1 cellular context compared by ENCODE assay signal in genomic region chr13:112756511-112756966, GRCh38.
TF ChIP-seq lines count a peak whose summit lies in the region.

No MANE protein-coding gene starts in this region.

TF ChIP-seq in HepG2, 621 proteins besides CTCF, POLR2A, EP300 and RAD21 (continued from another document and continues in another):
- TF ChIP-seq, protein P1, sequence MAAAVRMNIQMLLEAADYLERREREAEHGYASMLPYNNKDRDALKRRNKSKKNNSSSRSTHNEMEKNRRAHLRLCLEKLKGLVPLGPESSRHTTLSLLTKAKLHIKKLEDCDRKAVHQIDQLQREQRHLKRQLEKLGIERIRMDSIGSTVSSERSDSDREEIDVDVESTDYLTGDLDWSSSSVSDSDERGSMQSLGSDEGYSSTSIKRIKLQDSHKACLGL (CRISPR knock-in tag; IDR thresholded peaks at IDR 0.05): 0 out of 2 replicates have a peak, but pooled peaks have one; percentile 34
- TF ChIP-seq ZNF280B (CRISPR knock-in tag; IDR thresholded peaks at IDR 0.05; ENCODE audit: borderline replicate concordance) (no peak), ZNF543 (CRISPR knock-in tag; IDR thresholded peaks at IDR 0.05) (no peak), ZBTB42 (CRISPR knock-in tag; IDR thresholded peaks at IDR 0.05) (no peak), TIGD3 (CRISPR knock-in tag; IDR thresholded peaks at IDR 0.05; ENCODE audit: borderline replicate concordance) (no peak), PHF20 (CRISPR knock-in tag; IDR thresholded peaks at IDR 0.05) (0 out of 2 replicates have a peak, but pooled peaks have one; percentile 29), CREB1 (IDR thresholded peaks at IDR 0.05) (no peak), CREB1 (CRISPR knock-in tag; IDR thresholded peaks at IDR 0.05) (no peak), GATAD2A (CRISPR knock-in tag; IDR thresholded peaks at IDR 0.05) (no peak), ZNF713 (CRISPR knock-in tag; IDR thresholded peaks at IDR 0.05) (no peak), RFXANK (CRISPR knock-in tag; IDR thresholded peaks at IDR 0.05) (no peak), KAT2B (IDR thresholded peaks at IDR 0.05; ENCODE audit: borderline replicate concordance, low read depth, low read length) (no peak), EED (CRISPR knock-in tag; IDR thresholded peaks at IDR 0.05) (no peak), SNAPC2 (CRISPR knock-in tag; IDR thresholded peaks at IDR 0.05) (0 out of 2 replicates have a peak, but pooled peaks have one; percentile 64), ZNF891 (CRISPR knock-in tag; IDR thresholded peaks at IDR 0.05) (no peak), HDAC6 (IDR thresholded peaks at IDR 0.05; ENCODE audit: low read depth, low read length) (no peak), ZFY (CRISPR knock-in tag; IDR thresholded peaks at IDR 0.05) (peak; percentile 70; the same call in 1 of the 2 replicates), NCOR1 (IDR thresholded peaks at IDR 0.05; ENCODE audit: borderline replicate concordance, low read length) (no peak), MED8 (CRISPR knock-in tag; IDR thresholded peaks at IDR 0.05; ENCODE audit: insufficient replicate concordance) (no peak), GZF1 (CRISPR knock-in tag; IDR thresholded peaks at IDR 0.05) (no peak), TGIF2 (CRISPR knock-in tag; IDR thresholded peaks at IDR 0.05) (no peak), RFX5 (IDR thresholded peaks at IDR 0.05; ENCODE audit: low read depth, low read length) (no peak), ZNF367 (CRISPR knock-in tag; IDR thresholded peaks at IDR 0.05; ENCODE audit: borderline replicate concordance) (no peak), PLRG1 (conservative IDR thresholded peaks at IDR 0.05) (no peak), SMYD3 (CRISPR knock-in tag; IDR thresholded peaks at IDR 0.05) (0 out of 2 replicates have a peak, but pooled peaks have one; percentile 48), PITX1 (CRISPR knock-in tag; IDR thresholded peaks at IDR 0.05) (no peak), ATAD3A (CRISPR knock-in tag; IDR thresholded peaks at IDR 0.05) (no peak), ZNF549 (CRISPR knock-in tag; IDR thresholded peaks at IDR 0.05) (no peak), DPF2 (CRISPR knock-in tag; IDR thresholded peaks at IDR 0.05; ENCODE audit: borderline replicate concordance, low read depth) (no peak), NR2F2 (IDR thresholded peaks at IDR 0.05; ENCODE audit: borderline replicate concordance, low read depth) (no peak), ZNF430 (CRISPR knock-in tag; IDR thresholded peaks at IDR 0.05) (0 out of 2 replicates have a peak, but pooled peaks have one; percentile 16), TRIM24 (CRISPR knock-in tag; IDR thresholded peaks at IDR 0.05) (no peak), YEATS2 (CRISPR knock-in tag; IDR thresholded peaks at IDR 0.05; ENCODE audit: borderline replicate concordance) (no peak), ZNF274 (CRISPR knock-in tag; IDR thresholded peaks at IDR 0.05) (no peak), ZFP82 (CRISPR knock-in tag; IDR thresholded peaks at IDR 0.05; ENCODE audit: borderline replicate concordance) (no peak), ZNF766 (CRISPR knock-in tag; IDR thresholded peaks at IDR 0.05; ENCODE audit: borderline replicate concordance) (no peak), SMAD1 (CRISPR knock-in tag; IDR thresholded peaks at IDR 0.05; ENCODE audit: borderline replicate concordance, low read depth) (peak; percentile 26; the same call in 1 of the 2 replicates), NONO (IDR thresholded peaks at IDR 0.05) (no peak), NONO (CRISPR knock-in tag; conservative IDR thresholded peaks at IDR 0.05) (no peak), FOXO1 (CRISPR knock-in tag; IDR thresholded peaks at IDR 0.05) (no peak), PATZ1 (CRISPR knock-in tag; IDR thresholded peaks at IDR 0.05) (no peak), TRIM22 (IDR thresholded peaks at IDR 0.05) (no peak), ZNF10 (CRISPR knock-in tag; IDR thresholded peaks at IDR 0.05; ENCODE audit: borderline replicate concordance, low read depth) (no peak), RAD51 (IDR thresholded peaks at IDR 0.05; ENCODE audit: borderline replicate concordance) (no peak), ESRRA (CRISPR knock-in tag; IDR thresholded peaks at IDR 0.05; ENCODE audit: low read depth) (no peak), ZNF124 (CRISPR knock-in tag; IDR thresholded peaks at IDR 0.05) (no peak), KDM5B (CRISPR knock-in tag; IDR thresholded peaks at IDR 0.05; ENCODE audit: borderline replicate concordance) (peak; percentile 58; the same call in 1 of the 2 replicates), ZFP36L1 (CRISPR knock-in tag; IDR thresholded peaks at IDR 0.05) (no peak)
- TF ChIP-seq, protein P2, sequence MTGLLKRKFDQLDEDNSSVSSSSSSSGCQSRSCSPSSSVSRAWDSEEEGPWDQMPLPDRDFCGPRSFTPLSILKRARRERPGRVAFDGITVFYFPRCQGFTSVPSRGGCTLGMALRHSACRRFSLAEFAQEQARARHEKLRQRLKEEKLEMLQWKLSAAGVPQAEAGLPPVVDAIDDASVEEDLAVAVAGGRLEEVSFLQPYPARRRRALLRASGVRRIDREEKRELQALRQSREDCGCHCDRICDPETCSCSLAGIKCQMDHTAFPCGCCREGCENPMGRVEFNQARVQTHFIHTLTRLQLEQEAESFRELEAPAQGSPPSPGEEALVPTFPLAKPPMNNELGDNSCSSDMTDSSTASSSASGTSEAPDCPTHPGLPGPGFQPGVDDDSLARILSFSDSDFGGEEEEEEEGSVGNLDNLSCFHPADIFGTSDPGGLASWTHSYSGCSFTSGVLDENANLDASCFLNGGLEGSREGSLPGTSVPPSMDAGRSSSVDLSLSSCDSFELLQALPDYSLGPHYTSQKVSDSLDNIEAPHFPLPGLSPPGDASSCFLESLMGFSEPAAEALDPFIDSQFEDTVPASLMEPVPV (CRISPR knock-in tag; IDR thresholded peaks at IDR 0.05): peak; percentile 87; the same call in 1 of the 2 replicates
- TF ChIP-seq, protein P3, sequence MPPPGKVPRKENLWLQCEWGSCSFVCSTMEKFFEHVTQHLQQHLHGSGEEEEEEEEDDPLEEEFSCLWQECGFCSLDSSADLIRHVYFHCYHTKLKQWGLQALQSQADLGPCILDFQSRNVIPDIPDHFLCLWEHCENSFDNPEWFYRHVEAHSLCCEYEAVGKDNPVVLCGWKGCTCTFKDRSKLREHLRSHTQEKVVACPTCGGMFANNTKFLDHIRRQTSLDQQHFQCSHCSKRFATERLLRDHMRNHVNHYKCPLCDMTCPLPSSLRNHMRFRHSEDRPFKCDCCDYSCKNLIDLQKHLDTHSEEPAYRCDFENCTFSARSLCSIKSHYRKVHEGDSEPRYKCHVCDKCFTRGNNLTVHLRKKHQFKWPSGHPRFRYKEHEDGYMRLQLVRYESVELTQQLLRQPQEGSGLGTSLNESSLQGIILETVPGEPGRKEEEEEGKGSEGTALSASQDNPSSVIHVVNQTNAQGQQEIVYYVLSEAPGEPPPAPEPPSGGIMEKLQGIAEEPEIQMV (CRISPR knock-in tag; IDR thresholded peaks at IDR 0.05; ENCODE audit: low read depth): no peak
- TF ChIP-seq, protein P4, sequence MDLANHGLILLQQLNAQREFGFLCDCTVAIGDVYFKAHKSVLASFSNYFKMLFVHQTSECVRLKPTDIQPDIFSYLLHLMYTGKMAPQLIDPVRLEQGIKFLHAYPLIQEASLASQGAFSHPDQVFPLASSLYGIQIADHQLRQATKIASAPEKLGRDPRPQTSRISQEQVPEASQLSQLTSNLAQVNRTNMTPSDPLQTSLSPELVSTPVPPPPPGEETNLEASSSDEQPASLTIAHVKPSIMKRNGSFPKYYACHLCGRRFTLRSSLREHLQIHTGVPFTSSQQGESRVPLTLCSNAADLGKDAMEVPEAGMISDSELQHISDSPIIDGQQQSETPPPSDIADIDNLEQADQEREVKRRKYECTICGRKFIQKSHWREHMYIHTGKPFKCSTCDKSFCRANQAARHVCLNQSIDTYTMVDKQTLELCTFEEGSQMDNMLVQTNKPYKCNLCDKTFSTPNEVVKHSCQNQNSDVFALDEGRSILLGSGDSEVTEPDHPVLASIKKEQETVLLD (CRISPR knock-in tag; IDR thresholded peaks at IDR 0.05; ENCODE audit: low read depth): no peak
- TF ChIP-seq, protein P5, sequence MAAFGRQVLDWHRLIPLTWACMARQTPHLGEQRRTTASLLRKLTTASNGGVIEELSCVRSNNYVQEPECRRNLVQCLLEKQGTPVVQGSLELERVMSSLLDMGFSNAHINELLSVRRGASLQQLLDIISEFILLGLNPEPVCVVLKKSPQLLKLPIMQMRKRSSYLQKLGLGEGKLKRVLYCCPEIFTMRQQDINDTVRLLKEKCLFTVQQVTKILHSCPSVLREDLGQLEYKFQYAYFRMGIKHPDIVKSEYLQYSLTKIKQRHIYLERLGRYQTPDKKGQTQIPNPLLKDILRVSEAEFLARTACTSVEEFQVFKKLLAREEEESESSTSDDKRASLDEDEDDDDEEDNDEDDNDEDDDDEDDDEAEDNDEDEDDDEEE (CRISPR knock-in tag; IDR thresholded peaks at IDR 0.05): no peak
- TF ChIP-seq, protein P6, sequence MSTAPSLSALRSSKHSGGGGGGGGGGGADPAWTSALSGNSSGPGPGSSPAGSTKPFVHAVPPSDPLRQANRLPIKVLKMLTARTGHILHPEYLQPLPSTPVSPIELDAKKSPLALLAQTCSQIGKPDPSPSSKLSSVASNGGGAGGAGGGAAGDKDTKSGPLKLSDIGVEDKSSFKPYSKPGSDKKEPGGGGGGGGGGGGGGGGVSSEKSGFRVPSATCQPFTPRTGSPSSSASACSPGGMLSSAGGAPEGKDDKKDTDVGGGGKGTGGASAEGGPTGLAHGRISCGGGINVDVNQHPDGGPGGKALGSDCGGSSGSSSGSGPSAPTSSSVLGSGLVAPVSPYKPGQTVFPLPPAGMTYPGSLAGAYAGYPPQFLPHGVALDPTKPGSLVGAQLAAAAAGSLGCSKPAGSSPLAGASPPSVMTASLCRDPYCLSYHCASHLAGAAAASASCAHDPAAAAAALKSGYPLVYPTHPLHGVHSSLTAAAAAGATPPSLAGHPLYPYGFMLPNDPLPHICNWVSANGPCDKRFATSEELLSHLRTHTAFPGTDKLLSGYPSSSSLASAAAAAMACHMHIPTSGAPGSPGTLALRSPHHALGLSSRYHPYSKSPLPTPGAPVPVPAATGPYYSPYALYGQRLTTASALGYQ (CRISPR knock-in tag; IDR thresholded peaks at IDR 0.05): no peak
- TF ChIP-seq, protein P7, sequence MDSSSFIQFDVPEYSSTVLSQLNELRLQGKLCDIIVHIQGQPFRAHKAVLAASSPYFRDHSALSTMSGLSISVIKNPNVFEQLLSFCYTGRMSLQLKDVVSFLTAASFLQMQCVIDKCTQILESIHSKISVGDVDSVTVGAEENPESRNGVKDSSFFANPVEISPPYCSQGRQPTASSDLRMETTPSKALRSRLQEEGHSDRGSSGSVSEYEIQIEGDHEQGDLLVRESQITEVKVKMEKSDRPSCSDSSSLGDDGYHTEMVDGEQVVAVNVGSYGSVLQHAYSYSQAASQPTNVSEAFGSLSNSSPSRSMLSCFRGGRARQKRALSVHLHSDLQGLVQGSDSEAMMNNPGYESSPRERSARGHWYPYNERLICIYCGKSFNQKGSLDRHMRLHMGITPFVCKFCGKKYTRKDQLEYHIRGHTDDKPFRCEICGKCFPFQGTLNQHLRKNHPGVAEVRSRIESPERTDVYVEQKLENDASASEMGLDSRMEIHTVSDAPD (CRISPR knock-in tag; IDR thresholded peaks at IDR 0.05): no peak; the same call in 1 of the 2 replicates
- TF ChIP-seq, protein P8, sequence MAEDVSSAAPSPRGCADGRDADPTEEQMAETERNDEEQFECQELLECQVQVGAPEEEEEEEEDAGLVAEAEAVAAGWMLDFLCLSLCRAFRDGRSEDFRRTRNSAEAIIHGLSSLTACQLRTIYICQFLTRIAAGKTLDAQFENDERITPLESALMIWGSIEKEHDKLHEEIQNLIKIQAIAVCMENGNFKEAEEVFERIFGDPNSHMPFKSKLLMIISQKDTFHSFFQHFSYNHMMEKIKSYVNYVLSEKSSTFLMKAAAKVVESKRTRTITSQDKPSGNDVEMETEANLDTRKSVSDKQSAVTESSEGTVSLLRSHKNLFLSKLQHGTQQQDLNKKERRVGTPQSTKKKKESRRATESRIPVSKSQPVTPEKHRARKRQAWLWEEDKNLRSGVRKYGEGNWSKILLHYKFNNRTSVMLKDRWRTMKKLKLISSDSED (CRISPR knock-in tag; IDR thresholded peaks at IDR 0.05): no peak
